1 cellular context compared by ENCODE assay signal in the genomic region with DNA sequence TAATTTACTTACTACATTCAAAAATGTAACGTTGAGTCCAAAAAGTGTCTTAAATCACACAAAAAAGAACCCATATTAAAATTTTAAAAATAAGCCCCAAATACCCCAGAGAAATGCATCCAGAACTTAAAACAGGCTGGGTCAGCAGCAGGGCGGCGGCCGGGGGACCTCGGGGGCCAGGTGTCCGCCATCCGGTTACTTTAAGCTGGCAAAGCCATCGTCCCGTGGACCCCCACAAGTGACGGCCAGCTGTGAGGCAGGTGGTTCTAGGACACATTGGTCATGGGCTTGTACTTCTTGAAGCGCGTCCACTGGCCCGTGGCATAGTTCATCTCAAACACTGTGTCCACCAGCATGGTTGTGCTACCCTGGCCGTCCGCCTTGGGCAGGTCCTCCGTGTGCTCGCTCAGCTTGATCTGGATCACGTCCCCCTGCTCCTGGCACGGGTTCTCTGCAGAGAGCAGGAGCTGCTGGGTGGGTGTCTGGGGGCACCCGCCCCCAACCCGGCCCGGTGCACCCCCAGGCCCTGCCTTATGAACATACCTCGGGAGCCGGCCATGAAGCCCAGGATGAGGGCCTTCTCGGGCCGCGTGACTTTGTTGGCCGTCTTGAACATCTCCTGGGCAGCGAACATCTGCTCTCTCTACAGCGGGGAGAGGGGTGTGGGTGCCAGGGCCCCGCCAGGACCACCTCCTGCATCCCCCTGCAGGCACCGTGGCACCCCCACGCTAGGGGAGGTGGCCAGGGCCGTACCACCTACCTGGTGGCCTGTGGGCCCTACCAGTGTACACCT.
TF ChIP-seq lines count a peak whose summit lies in the region.

No MANE protein-coding gene starts in this region.

TF ChIP-seq in GM12878, 131 proteins besides CTCF, POLR2A, EP300 and RAD21:
- TF ChIP-seq, protein P1, sequence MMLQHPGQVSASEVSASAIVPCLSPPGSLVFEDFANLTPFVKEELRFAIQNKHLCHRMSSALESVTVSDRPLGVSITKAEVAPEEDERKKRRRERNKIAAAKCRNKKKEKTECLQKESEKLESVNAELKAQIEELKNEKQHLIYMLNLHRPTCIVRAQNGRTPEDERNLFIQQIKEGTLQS (IDR thresholded peaks at IDR 0.05; ENCODE audit: borderline replicate concordance, extremely low read depth, low read depth, low read length), result no peak
- TF ChIP-seq RUNX3 (IDR thresholded peaks at IDR 0.05; ENCODE audit: low read length) (no peak), TCF7 (IDR thresholded peaks at IDR 0.05; ENCODE audit: borderline replicate concordance) (no peak), KLF5 (IDR thresholded peaks at IDR 0.05; ENCODE audit: partially characterized antibody) (no peak), JUNB (IDR thresholded peaks at IDR 0.05) (no peak), SIN3A (IDR thresholded peaks at IDR 0.05; ENCODE audit: low read depth, low read length) (no peak), MYC (IDR thresholded peaks at IDR 0.05; ENCODE audit: insufficient read depth, insufficient read length, insufficient replicate concordance, low read length, severe bottlenecking) (no peak), NR2C1 (IDR thresholded peaks at IDR 0.05) (no peak), SP1 (IDR thresholded peaks at IDR 0.05; ENCODE audit: low read depth, low read length) (no peak)
- TF ChIP-seq, protein P2, sequence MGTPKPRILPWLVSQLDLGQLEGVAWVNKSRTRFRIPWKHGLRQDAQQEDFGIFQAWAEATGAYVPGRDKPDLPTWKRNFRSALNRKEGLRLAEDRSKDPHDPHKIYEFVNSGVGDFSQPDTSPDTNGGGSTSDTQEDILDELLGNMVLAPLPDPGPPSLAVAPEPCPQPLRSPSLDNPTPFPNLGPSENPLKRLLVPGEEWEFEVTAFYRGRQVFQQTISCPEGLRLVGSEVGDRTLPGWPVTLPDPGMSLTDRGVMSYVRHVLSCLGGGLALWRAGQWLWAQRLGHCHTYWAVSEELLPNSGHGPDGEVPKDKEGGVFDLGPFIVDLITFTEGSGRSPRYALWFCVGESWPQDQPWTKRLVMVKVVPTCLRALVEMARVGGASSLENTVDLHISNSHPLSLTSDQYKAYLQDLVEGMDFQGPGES (IDR thresholded peaks at IDR 0.05), result no peak
